Comparison of ENCODE assay signal across 24 cellular contexts in genomic region chr16:86996081-86996480, GRCh38.
DNase-seq lines count a peak whose midpoint lies in the region; ATAC-seq, FAIRE-seq and TF ChIP-seq lines count a peak whose summit lies in the region.
"Had no signal": no experiment of that assay in that cellular context is flagged by ENCODE, and none has a peak within 500 bp of the region (broad histone marks: within the 10 kb centered on the region; RNA-seq: fewer than 3 reads in every experiment).

No MANE protein-coding gene starts in this region.

- no peak overlapping the region for H4K91ac ChIP-seq in neuronal stem cell (ENCODE audit: low read depth, low read length, poor library complexity)

- H3K36me3 ChIP-seq in neuronal stem cell (replicated peaks in 1 of 2; ENCODE audit: control insufficient read depth in 2 of 2, insufficient read depth in 2 of 2, low read length in 2 of 2), result no peaks in the 10 kb centered on the region
- H3K36me3 ChIP-seq: BE2C; BLaER1 treated with 17β-estradiol and CSF1 and Interleukin-3, amounts not matched to agents 10 nM and 100 nM had no signal

- H2BK15ac ChIP-seq in neuronal stem cell (ENCODE audit: low read length), result no peak overlapping the region

- H3K9ac ChIP-seq in neuronal stem cell (ENCODE audit: low read depth, low read length, poor library complexity), result no peak overlapping the region
- H3K9ac ChIP-seq: BLaER1 treated with 17β-estradiol and CSF1 and Interleukin-3, amounts not matched to agents 10 nM and 100 nM had no signal

- ATAC-seq in A549, result no peak
- ATAC-seq: GM12878, GM23338, HCT116 had no signal

- H3K4me1 ChIP-seq in A549 (peaks cover 41% of the 10 kb centered on the region), neuronal stem cell (ENCODE audit: control insufficient read depth in 2 of 2, insufficient read depth in 1 of 2, low read depth in 1 of 2, low read length in 2 of 2) (peaks cover 0 to 6% of the 10 kb centered on the region in 2 donors)
- H3K4me1 ChIP-seq: BE2C had no signal

- H2AK5ac ChIP-seq in neuronal stem cell (ENCODE audit: low read depth, low read length), result peak overlapping the region; percentile 41

- POLR2A ChIA-PET in A549 (lab: Yijun Ruan, JAX), result no interaction called here
- POLR2A ChIA-PET in activated CD4-positive, alpha-beta memory T cell treated with anti-CD3 and anti-CD28 coated beads, Interleukin-2, amount 10 ng/mL, durations not matched to agents 7 days and 5 days (lab: Charles Lee), result no interaction called here

- H2BK5ac ChIP-seq in neuronal stem cell (ENCODE audit: low read length), result peak overlapping the region; percentile 2

- peaks cover 33% of the 10 kb centered on the region for H3K27me3 Mint-ChIP-seq in activated naive CD8-positive, alpha-beta T cell treated with anti-CD3 and anti-CD28 coated beads for 36 hours
- peaks cover under 1% of the 10 kb centered on the region for H3K27me3 Mint-ChIP-seq in activated CD4-positive, alpha-beta memory T cell treated with anti-CD3 and anti-CD28 coated beads, Interleukin-2, amount 10 ng/mL, durations not matched to agents 7 days and 5 days

- H3K27ac ChIP-seq in A549 (peak overlapping the region; percentile 79; a peak in 2 of 6 replicates), neuronal stem cell (replicated peaks; ENCODE audit: low read length) (no peak overlapping the region)
- H3K27ac ChIP-seq: 22Rv1; BLaER1 treated with 17β-estradiol and CSF1 and Interleukin-3, amounts not matched to agents 10 nM and 100 nM had no signal

- H3K4me2 ChIP-seq in A549 (no peak overlapping the region), neuronal stem cell (ENCODE audit: insufficient read depth, low read length, poor library complexity, severe bottlenecking) (no peak overlapping the region)
- H3K4me2 ChIP-seq: BLaER1 treated with 17β-estradiol and CSF1 and Interleukin-3, amounts not matched to agents 10 nM and 100 nM; GM23338 had no signal

- TF ChIP-seq POLR2A in A549 (IDR thresholded peaks at IDR 0.05; ENCODE audit: low read length), result no peak

- TF ChIP-seq RAD21 in A549 (conservative IDR thresholded peaks at IDR 0.05 in 1 of 2, IDR thresholded peaks at IDR 0.05 in 1 of 2), result no peak

- no peak overlapping the region for H3K4me3 Mint-ChIP-seq in activated naive CD8-positive, alpha-beta T cell treated with anti-CD3 and anti-CD28 coated beads for 36 hours
- H3K4me3 Mint-ChIP-seq in activated CD4-positive, alpha-beta memory T cell treated with anti-CD3 and anti-CD28 coated beads, Interleukin-2, amount 10 ng/mL, durations not matched to agents 7 days and 5 days, result no peak overlapping the region
- H3K4me3 Mint-ChIP-seq: CD14-positive monocyte; CD4-positive, alpha-beta T cell; CD8-positive, alpha-beta memory T cell; GM23338; H9 had no signal

- H3K27ac Mint-ChIP-seq in activated naive CD8-positive, alpha-beta T cell treated with anti-CD3 and anti-CD28 coated beads for 36 hours, result no peak overlapping the region
- no peak overlapping the region for H3K27ac Mint-ChIP-seq in activated CD4-positive, alpha-beta memory T cell treated with anti-CD3 and anti-CD28 coated beads, Interleukin-2, amount 10 ng/mL, durations not matched to agents 7 days and 5 days
- H3K27ac Mint-ChIP-seq: CD4-positive, alpha-beta T cell; CD8-positive, alpha-beta memory T cell; GM23338; H9 had no signal

- FAIRE-seq in A549 (lab: Jason Lieb, UNC), result no peak
- FAIRE-seq: A204.1, D721Med, GM12878 had no signal

- H2BK12ac ChIP-seq in neuronal stem cell (ENCODE audit: low read length), result no peak overlapping the region

- H4K8ac ChIP-seq in neuronal stem cell (ENCODE audit: low read depth, low read length), result no peak overlapping the region

- H3K9me3 ChIP-seq in A549 (no peaks in the 10 kb centered on the region; the same call in 1 of the 3 replicates), neuronal stem cell (replicated peaks in 1 of 2; ENCODE audit: control insufficient read depth in 2 of 2, insufficient read depth in 1 of 2, low read depth in 1 of 2, low read length in 2 of 2) (peaks cover 0 to 5% of the 10 kb centered on the region in 2 donors)
- H3K9me3 ChIP-seq: BE2C; BLaER1 treated with 17β-estradiol and CSF1 and Interleukin-3, amounts not matched to agents 10 nM and 100 nM had no signal

- no peak overlapping the region for H3K18ac ChIP-seq in neuronal stem cell (ENCODE audit: low read length)

- H3K79me1 ChIP-seq in neuronal stem cell (ENCODE audit: low read depth, low read length), result no peaks in the 10 kb centered on the region

- H3K36me3 Mint-ChIP-seq in activated naive CD8-positive, alpha-beta T cell treated with anti-CD3 and anti-CD28 coated beads for 36 hours, result no peaks in the 10 kb centered on the region
- no peaks in the 10 kb centered on the region for H3K36me3 Mint-ChIP-seq in activated CD4-positive, alpha-beta memory T cell treated with anti-CD3 and anti-CD28 coated beads, Interleukin-2, amount 10 ng/mL, durations not matched to agents 7 days and 5 days (ENCODE audit: low read depth)
- H3K36me3 Mint-ChIP-seq: CD14-positive monocyte; CD8-positive, alpha-beta memory T cell had no signal

- H3K4ac ChIP-seq in neuronal stem cell (ENCODE audit: low read length), result no peak overlapping the region

- H2BK120ac ChIP-seq in neuronal stem cell (ENCODE audit: low read depth, low read length), result no peak overlapping the region

- no peaks in the 10 kb centered on the region for H3K4me1 Mint-ChIP-seq in activated naive CD8-positive, alpha-beta T cell treated with anti-CD3 and anti-CD28 coated beads for 36 hours
- H3K4me1 Mint-ChIP-seq in activated CD4-positive, alpha-beta memory T cell treated with anti-CD3 and anti-CD28 coated beads, Interleukin-2, amount 10 ng/mL, durations not matched to agents 7 days and 5 days, result peaks cover under 1% of the 10 kb centered on the region
- H3K4me1 Mint-ChIP-seq: CD8-positive, alpha-beta memory T cell; GM23338 had no signal

- no peak overlapping the region for H2AFZ ChIP-seq in neuronal stem cell (ENCODE audit: low read length)
- H2AFZ ChIP-seq: GM23338 had no signal

- H3K9me3 Mint-ChIP-seq in activated naive CD8-positive, alpha-beta T cell treated with anti-CD3 and anti-CD28 coated beads for 36 hours, result no peaks in the 10 kb centered on the region
- H3K9me3 Mint-ChIP-seq in activated CD4-positive, alpha-beta memory T cell treated with anti-CD3 and anti-CD28 coated beads, Interleukin-2, amount 10 ng/mL, durations not matched to agents 7 days and 5 days, result peaks cover 6% of the 10 kb centered on the region
- H3K9me3 Mint-ChIP-seq: CD4-positive, alpha-beta T cell; GM23338 had no signal

- no peaks in the 10 kb centered on the region for H3K27me3 ChIP-seq in neuronal stem cell (ENCODE audit: control insufficient read depth in 3 of 3, insufficient read depth in 3 of 3, low read depth in 1 of 3, low read length in 3 of 3)
- H3K27me3 ChIP-seq: BLaER1 treated with 17β-estradiol and CSF1 and Interleukin-3, amounts not matched to agents 10 nM and 100 nM had no signal

- no peak overlapping the region for H3K23ac ChIP-seq in neuronal stem cell (ENCODE audit: low read depth, low read length, poor library complexity)

- CTCF ChIA-PET in A549 (lab: Yijun Ruan, JAX), result interaction anchor here (0.9 to 4.1 kb wide), 5 partner anchors 10 to 67 kb away, joined by 3 to 13 read pairs (median 3); no protein-coding TSS in a partner anchor
- CTCF ChIA-PET in activated CD4-positive, alpha-beta memory T cell treated with anti-CD3 and anti-CD28 coated beads, Interleukin-2, amount 10 ng/mL, durations not matched to agents 7 days and 5 days (lab: Charles Lee), result no interaction called here

- no peak for TF ChIP-seq CTCF in A549 (IDR thresholded peaks at IDR 0.05)

- DNase-seq in A549 (ENCODE audit: low read depth in 1 of 2, low spot score in 1 of 2) (no peak), islet precursor cell (peak; percentile 38), neuronal stem cell (ENCODE audit: low spot score) (no peak)
- no peak for DNase-seq in activated naive CD8-positive, alpha-beta T cell treated with anti-CD3 and anti-CD28 coated beads for 36 hours
- DNase-seq in activated CD4-positive, alpha-beta memory T cell treated with anti-CD3 and anti-CD28 coated beads, Interleukin-2, amount 10 ng/mL, durations not matched to agents 7 days and 5 days, result no peak
- no peak for DNase-seq in activated CD4-positive, CD25-positive, alpha-beta regulatory T cell treated with anti-CD3 and anti-CD28 coated beads, Interleukin-2, amount 50 U/mL, for 72 hours
- DNase-seq: ACHN; AML-193; BE2C; CD4-positive, alpha-beta T cell; CD8-positive, alpha-beta memory T cell; DMS 273 treated with DMSO at 0.1 percent for 48 hours; DMS79; EL; GDM1; H9 had no signal

- 93% methylated on average over 9 of the region's 10 CpGs for WGBS in A549 (ENCODE audit: missing lambda C conversion rate)
- no CpG with 5 or more reads among the region's 10 CpGs for WGBS in neuronal stem cell (ENCODE audit: extremely low coverage in 2 of 2, insufficient read length in 2 of 2, insufficient replicate concordance in 1 of 2), 2 donors

- H3K14ac ChIP-seq in neuronal stem cell (ENCODE audit: low read length), result no peak overlapping the region

- no peak for TF ChIP-seq EP300 in A549 (IDR thresholded peaks at IDR 0.05)

- H3K4me3 ChIP-seq in A549 (no peak overlapping the region), neuronal stem cell (ENCODE audit: low read length in 2 of 2) (no peak overlapping the region)
- H3K4me3 ChIP-seq: BLaER1 treated with 17β-estradiol and CSF1 and Interleukin-3, amounts not matched to agents 10 nM and 100 nM; GM12878; GM23338 had no signal

TF ChIP-seq in A549, 52 proteins besides CTCF, POLR2A, EP300 and RAD21:
- TF ChIP-seq NR3C1 (IDR thresholded peaks at IDR 0.05) (no peak), CHD4 (IDR thresholded peaks at IDR 0.05; ENCODE audit: borderline replicate concordance) (no peak), KDM5A (IDR thresholded peaks at IDR 0.05) (no peak), HDAC2 (IDR thresholded peaks at IDR 0.05) (no peak), CBX8 (IDR thresholded peaks at IDR 0.05) (no peak), KDM1A (IDR thresholded peaks at IDR 0.05; ENCODE audit: low read depth) (no peak)
